Comparison of ENCODE assay signal across 11 cellular contexts in genomic region chr19:10624585-10624984, GRCh38. TPM values are rescaled to one million over a fixed set of nuclear protein-coding genes. Genes with fewer than 3 reads are reported as not detected.
DNase-seq lines count a peak whose midpoint lies in the region; ATAC-seq and TF ChIP-seq lines count a peak whose summit lies in the region.
"Had no signal": no experiment of that assay in that cellular context is flagged by ENCODE, and none has a peak within 500 bp of the region (broad histone marks: within the 10 kb centered on the region; RNA-seq: fewer than 3 reads in every experiment).

No MANE protein-coding gene starts in this region.

- peak overlapping the region in 1 of 2 donors; percentile 25 for H3K27ac ChIP-seq in thoracic aorta
- peak overlapping the region in 1 of 5 donors; percentile 73 for H3K27ac ChIP-seq in adrenal gland
- H3K27ac ChIP-seq in substantia nigra (ENCODE audit: low read depth, low read length, poor library complexity, severe bottlenecking), result no peak overlapping the region

- BruUV-seq in MCF 10A (replicated peaks; lab: Mats Ljungman, UMichigan), result no TSS peak

- no peaks in the 10 kb centered on the region for H3K9me3 ChIP-seq in thoracic aorta
- no peaks in the 10 kb centered on the region for H3K9me3 ChIP-seq in adrenal gland (replicated peaks in 1 of 3)

- intact Hi-C loops in MCF 10A (cut with micrococcal nuclease) (no loop called here), adrenal gland (cut with DNase I) (no loop called here)

- WGBS in adrenal gland, 4 donors, result 81 to 85% (median 83%) methylated on average over 4 to 6 of the region's 6 CpGs

- no peak for TF ChIP-seq POLR2A in adrenal gland (IDR thresholded peaks at IDR 0.05)

- peak in 1 of 2 donors; percentile 39 for ATAC-seq in activated T-cell treated with anti-CD3 and anti-CD28 coated beads, Interleukin-2, amount 50 U/mL, for 72 hours (replicated peaks in 1 of 2)
- ATAC-seq in thoracic aorta (ENCODE audit: insufficient number of reproducible peaks, low FRiP score, low read depth), result no peak
- ATAC-seq in GM18517 (IDR thresholded peaks at IDR 0.05; ENCODE audit: unreplicated experiment), result no peak

- H3K4me1 Mint-ChIP-seq in activated T-cell treated with anti-CD3 and anti-CD28 coated beads, Interleukin-2, amount 50 U/mL, for 72 hours (ENCODE audit: low read depth), result peaks cover 47% of the 10 kb centered on the region
- peaks cover 4% of the 10 kb centered on the region for H3K4me1 Mint-ChIP-seq in MCF 10A (ENCODE audit: insufficient read depth, unreplicated experiment)
- peaks cover 27% of the 10 kb centered on the region for H3K4me1 Mint-ChIP-seq in mesothelial cell of epicardium

- POLR2A ChIA-PET in MCF 10A (lab: Yijun Ruan, JAX), result interaction anchor here (0.6 to 1.2 kb wide), 3 partner anchors 19 to 27 kb away, joined by 3 to 5 read pairs (median 3); no protein-coding TSS in a partner anchor

- CTCF ChIA-PET in MCF 10A (lab: Yijun Ruan, JAX), result interaction anchor here (0.6 to 1.9 kb wide), 2 partner anchors 21 to 44 kb away, joined by 3 to 4 read pairs; no protein-coding TSS in a partner anchor

- H3K4me3 Mint-ChIP-seq in activated T-cell treated with anti-CD3 and anti-CD28 coated beads, Interleukin-2, amount 50 U/mL, for 72 hours, result no peak overlapping the region
- H3K4me3 Mint-ChIP-seq in MCF 10A (ENCODE audit: unreplicated experiment) (peak overlapping the region; percentile 69), mesothelial cell of epicardium (peak overlapping the region; percentile 91)

- peak overlapping the region; percentile 68 for H3K27ac Mint-ChIP-seq in activated T-cell treated with anti-CD3 and anti-CD28 coated beads, Interleukin-2, amount 50 U/mL, for 72 hours
- H3K27ac Mint-ChIP-seq in MCF 10A (ENCODE audit: low read depth, unreplicated experiment) (peak overlapping the region; percentile 31), mesothelial cell of epicardium (peak overlapping the region; percentile 96)

- H3K4me3 ChIP-seq in thoracic aorta, result peak overlapping the region; percentile 73
- peak overlapping the region in 1 of 4 donors; percentile 57 for H3K4me3 ChIP-seq in adrenal gland

- H3K36me3 ChIP-seq in thoracic aorta (peaks cover 11% of the 10 kb centered on the region), adrenal gland (replicated peaks in 1 of 2) (peaks cover 0 to 18% of the 10 kb centered on the region in 2 donors)

- DNase-seq in activated T-cell treated with anti-CD3 and anti-CD28 coated beads, Interleukin-2, amount 50 U/mL, for 72 hours, result no peak
- DNase-seq in activated T-cell treated with anti-CD3 and anti-CD28 coated beads, Interleukin-2, amount 50 U/mL, for 48 hours, result no peak
- DNase-seq in MCF 10A (ENCODE audit: unreplicated experiment) (no peak), mesothelial cell of epicardium (ENCODE audit: low spot score in 2 of 2, unreplicated experiment in 2 of 2) (no peak), thoracic aorta (ENCODE audit: low spot score) (no peak), adrenal gland (no peak), substantia nigra (lab: John Stamatoyannopoulos, UW) (no peak)
- DNase-seq: AML-193, RPMI8226 had no signal

- no peaks in the 10 kb centered on the region for H3K27me3 ChIP-seq in thoracic aorta (replicated peaks; ENCODE audit: insufficient read depth)
- no peaks in the 10 kb centered on the region for H3K27me3 ChIP-seq in adrenal gland

- peaks cover 7 to 17% of the 10 kb centered on the region in 2 donors for H3K36me3 Mint-ChIP-seq in activated T-cell treated with anti-CD3 and anti-CD28 coated beads, Interleukin-2, amount 50 U/mL, for 72 hours (ENCODE audit: insufficient read depth in 2 of 2)
- H3K36me3 Mint-ChIP-seq in MCF 10A (ENCODE audit: insufficient read depth, unreplicated experiment) (no peaks in the 10 kb centered on the region), mesothelial cell of epicardium (peaks cover 14% of the 10 kb centered on the region)

- H3K4me1 ChIP-seq in thoracic aorta (ENCODE audit: control insufficient read depth in 1 of 2, low read depth in 2 of 2) (peaks cover 5 to 22% of the 10 kb centered on the region in 2 donors), adrenal gland (replicated peaks in 1 of 2) (peaks cover 12 to 15% of the 10 kb centered on the region in 2 donors)

- no peaks in the 10 kb centered on the region for H3K27me3 Mint-ChIP-seq in activated T-cell treated with anti-CD3 and anti-CD28 coated beads, Interleukin-2, amount 50 U/mL, for 72 hours (ENCODE audit: low read depth)
- H3K27me3 Mint-ChIP-seq in MCF 10A (ENCODE audit: insufficient read depth, unreplicated experiment) (no peaks in the 10 kb centered on the region), mesothelial cell of epicardium (ENCODE audit: low read depth) (no peaks in the 10 kb centered on the region)

- no peaks in the 10 kb centered on the region for H3K9me3 Mint-ChIP-seq in activated T-cell treated with anti-CD3 and anti-CD28 coated beads, Interleukin-2, amount 50 U/mL, for 72 hours
- no peaks in the 10 kb centered on the region for H3K9me3 Mint-ChIP-seq in MCF 10A (ENCODE audit: unreplicated experiment)
- no peaks in the 10 kb centered on the region for H3K9me3 Mint-ChIP-seq in mesothelial cell of epicardium

- TF ChIP-seq CTCF in MCF 10A (IDR thresholded peaks at IDR 0.05; ENCODE audit: unreplicated experiment), result no peak
- TF ChIP-seq CTCF in mesothelial cell of epicardium (IDR thresholded peaks at IDR 0.05; ENCODE audit: unreplicated experiment), result no peak
- no peak for TF ChIP-seq CTCF in thoracic aorta (IDR thresholded peaks at IDR 0.05)
- no peak for TF ChIP-seq CTCF in adrenal gland (IDR thresholded peaks at IDR 0.05)

RNA-seq across cellular contexts. Expression of gene SLC44A2, which starts 0.8 kb away (rescaled TPM):
- 100 to 1,000 TPM; 131 to 148 TPM for total RNA-seq in activated T-cell treated with anti-CD3 and anti-CD28 coated beads, Interleukin-2, amount 50 U/mL, for 72 hours
- total RNA-seq in MCF 10A (2022), result 6.2 and 10.6 TPM in 2 replicates
- 340 to 349 TPM (median 342 TPM) in 3 replicates for total RNA-seq in mesothelial cell of epicardium
- total RNA-seq in thoracic aorta, result 100 to 1,000 TPM; 105 to 748 TPM
- total RNA-seq in adrenal gland, result 100 to 1,000 TPM in 4 of 8 donors, 10 to 100 TPM in 4; 48.8 to 188 (median 100) TPM
- polyA plus RNA-seq in adrenal gland, result 10 to 100 TPM; 67.3 to 92.3 (median 68.1) TPM

RNA-seq across cellular contexts. Expression of gene ILF3, which starts 29.6 kb away (rescaled TPM):
- total RNA-seq in activated T-cell treated with anti-CD3 and anti-CD28 coated beads, Interleukin-2, amount 50 U/mL, for 72 hours, result 100 to 1,000 TPM; 297 to 311 TPM
- total RNA-seq in MCF 10A (2022), result 278 and 297 TPM in 2 replicates
- 606 to 617 TPM (median 613 TPM) in 3 replicates for total RNA-seq in mesothelial cell of epicardium
- total RNA-seq in thoracic aorta, result 100 to 1,000 TPM; 114 to 196 TPM
- 100 to 1,000 TPM in 5 of 8 donors, 10 to 100 TPM in 3; 75.0 to 254 (median 145) TPM for total RNA-seq in adrenal gland
- polyA plus RNA-seq in adrenal gland, result 100 to 1,000 TPM; 192 to 232 (median 219) TPM

RNA-seq across cellular contexts. Expression of gene AP1M2, which starts 37.5 kb away (rescaled TPM):
- not detected for total RNA-seq in activated T-cell treated with anti-CD3 and anti-CD28 coated beads, Interleukin-2, amount 50 U/mL, for 72 hours
- 1.8 and 6.1 TPM in 2 replicates for total RNA-seq in MCF 10A (2022)
- 25.9 to 32.5 TPM (median 32.1 TPM) in 3 replicates for total RNA-seq in mesothelial cell of epicardium
- total RNA-seq in thoracic aorta, result 1 to 10 TPM in 1 of 2 donors, not detected in 1; 2.3 TPM
- total RNA-seq in adrenal gland, result under 1 TPM in 2 of 8 donors, not detected in 6; 0.19 to 0.43 TPM
- polyA plus RNA-seq in adrenal gland, result under 1 TPM in 2 of 3 donors, not detected in 1; 0.10 to 0.97 TPM
- total RNA-seq: LHCN-M2 had no signal

RNA-seq across cellular contexts. Expression of gene CDKN2D, which starts 55.8 kb away (rescaled TPM):
- 10 to 100 TPM; 69.6 to 72.8 TPM for total RNA-seq in activated T-cell treated with anti-CD3 and anti-CD28 coated beads, Interleukin-2, amount 50 U/mL, for 72 hours
- total RNA-seq in MCF 10A (2022), result 2.5 and 2.6 TPM in 2 replicates
- total RNA-seq in mesothelial cell of epicardium, result 2.6 to 3.1 TPM (median 2.7 TPM) in 3 replicates
- total RNA-seq in thoracic aorta, result 10 to 100 TPM; 16.2 to 21.0 TPM
- total RNA-seq in adrenal gland, result 10 to 100 TPM in 1 of 8 donors, 1 to 10 TPM in 7; 1.9 to 15.1 (median 6.4) TPM
- polyA plus RNA-seq in adrenal gland, result 10 to 100 TPM in 2 of 3 donors, 1 to 10 TPM in 1; 7.4 to 11.2 (median 10.0) TPM

RNA-seq across cellular contexts. Expression of gene KRI1, which starts 58.8 kb away (rescaled TPM):
- 10 to 100 TPM; 48.4 to 61.7 TPM for total RNA-seq in activated T-cell treated with anti-CD3 and anti-CD28 coated beads, Interleukin-2, amount 50 U/mL, for 72 hours
- total RNA-seq in MCF 10A (2022), result 23.3 and 27.4 TPM in 2 replicates
- 27.4 to 31.2 TPM (median 30.6 TPM) in 3 replicates for total RNA-seq in mesothelial cell of epicardium
- total RNA-seq in thoracic aorta, result 10 to 100 TPM; 14.4 to 37.7 TPM
- total RNA-seq in adrenal gland, result 10 to 100 TPM in 7 of 8 donors, 1 to 10 TPM in 1; 7.1 to 32.4 (median 18.8) TPM
- 10 to 100 TPM; 29.7 to 69.0 (median 29.8) TPM for polyA plus RNA-seq in adrenal gland

Comparison
In these comparisons a context has a peak if more than half of its experiments do, and no peak if none do; other contexts are left out.
1. H3K27ac Mint-ChIP-seq: peak in every context shown above with its lines; median percentile 96 in mesothelial cell of epicardium; 68 in activated T-cell treated with anti-CD3 and anti-CD28 coated beads, Interleukin-2, amount 50 U/mL, for 72 hours; 31 in MCF 10A.
2. H3K4me3 Mint-ChIP-seq: peak in MCF 10A (single experiment) and mesothelial cell of epicardium (single experiment); none in activated T-cell treated with anti-CD3 and anti-CD28 coated beads, Interleukin-2, amount 50 U/mL, for 72 hours (0 of 2).